In the genomic region with DNA sequence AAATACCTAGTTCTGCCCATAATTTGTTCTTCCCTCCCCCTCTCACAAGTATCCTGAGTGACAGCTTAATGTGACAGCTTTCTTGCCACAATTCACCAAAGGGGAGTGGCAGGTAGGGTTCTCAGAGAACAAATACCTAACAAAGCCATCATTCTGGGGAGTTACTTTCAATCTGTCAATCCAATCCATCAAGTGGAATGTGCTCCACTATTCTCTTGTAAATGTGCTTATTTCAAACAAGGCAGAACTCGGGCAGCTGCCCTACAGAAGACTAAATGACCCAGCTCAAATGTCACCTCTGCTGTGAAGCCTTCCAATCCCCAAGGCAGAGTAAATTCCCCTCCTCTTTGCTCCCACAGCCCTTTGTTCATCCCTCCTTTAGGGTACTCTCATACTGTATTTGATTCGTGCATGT, we compare ENCODE assay signal across 9 cellular contexts. TPM values are rescaled to one million over a fixed set of nuclear protein-coding genes. Genes with fewer than 3 reads are reported as not detected.
A peak's percentile ranks its signal among the peaks of the same experiment; 100 is the strongest.
DNase-seq lines count a peak whose midpoint lies in the region; ATAC-seq lines count a peak whose summit lies in the region.
"Had no signal": no experiment of that assay in that cellular context is flagged by ENCODE, and none has a peak within 500 bp of the region (broad histone marks: within the 10 kb centered on the region; RNA-seq: fewer than 3 reads in every experiment).

No MANE protein-coding gene starts in this region.

- no peak overlapping the region for H3K27ac Mint-ChIP-seq in activated naive CD8-positive, alpha-beta T cell treated with anti-CD3 and anti-CD28 coated beads for 36 hours

- no peaks in the 10 kb centered on the region for H3K9me3 Mint-ChIP-seq in activated naive CD8-positive, alpha-beta T cell treated with anti-CD3 and anti-CD28 coated beads for 36 hours

- H3K4me1 ChIP-seq in iPS-15b (ENCODE audit: control insufficient read depth, insufficient read depth, low read length): peaks cover 44% of the 10 kb centered on the region
- H3K4me1 ChIP-seq: adrenal gland had no signal

- peaks cover 9% of the 10 kb centered on the region for H3K27me3 Mint-ChIP-seq in activated naive CD8-positive, alpha-beta T cell treated with anti-CD3 and anti-CD28 coated beads for 36 hours

- ATAC-seq in HG02973 (IDR thresholded peaks at IDR 0.05; ENCODE audit: unreplicated experiment): no peak

- no peak overlapping the region for H3K9ac ChIP-seq in iPS-15b (ENCODE audit: low read depth, low read length)

- peak overlapping the region; percentile 13 for H3K4me3 ChIP-seq in iPS-15b (ENCODE audit: low read depth, low read length)
- H3K4me3 ChIP-seq: adrenal gland, hepatocyte had no signal

- no peaks in the 10 kb centered on the region for H3K27me3 ChIP-seq in iPS-15b (ENCODE audit: control insufficient read depth, insufficient read depth, low read length)
- H3K27me3 ChIP-seq: adrenal gland, hepatocyte had no signal

- H3K9me3 ChIP-seq in iPS-15b (ENCODE audit: control insufficient read depth, insufficient read depth, low read length): no peaks in the 10 kb centered on the region
- H3K9me3 ChIP-seq: adrenal gland had no signal

- no peaks in the 10 kb centered on the region for H3K36me3 Mint-ChIP-seq in activated naive CD8-positive, alpha-beta T cell treated with anti-CD3 and anti-CD28 coated beads for 36 hours

- H3K4me3 Mint-ChIP-seq in activated naive CD8-positive, alpha-beta T cell treated with anti-CD3 and anti-CD28 coated beads for 36 hours: no peak overlapping the region

- no peaks in the 10 kb centered on the region for H3K36me3 ChIP-seq in iPS-15b (ENCODE audit: control insufficient read depth, insufficient read depth, low read length)
- H3K36me3 ChIP-seq: adrenal gland had no signal

- H3K4me1 Mint-ChIP-seq in activated naive CD8-positive, alpha-beta T cell treated with anti-CD3 and anti-CD28 coated beads for 36 hours: no peaks in the 10 kb centered on the region

- H3K27ac ChIP-seq in temporal lobe (ENCODE audit: low read depth, low read length): peak overlapping the region; percentile 64
- H3K27ac ChIP-seq: adrenal gland had no signal

- DNase-seq in NCI-H1105 treated with DMSO at 0.1 percent for 48 hours (lab: John Stamatoyannopoulos, UW): peak; percentile 56
- peak; percentile 81 for DNase-seq in NCI-H774 (lab: John Stamatoyannopoulos, UW)
- DNase-seq in MV-4-11 (lab: John Stamatoyannopoulos, UW): no peak
- no peak for DNase-seq in activated naive CD8-positive, alpha-beta T cell treated with anti-CD3 and anti-CD28 coated beads for 36 hours
- DNase-seq: adrenal gland had no signal

RNA-seq across cellular contexts. Expression of gene LGR4, which starts 27.8 kb away (rescaled TPM):
- total RNA-seq in temporal lobe: 17.5 TPM
- under 1 TPM; 0.06 to 0.08 TPM for total RNA-seq in activated naive CD8-positive, alpha-beta T cell treated with anti-CD3 and anti-CD28 coated beads for 36 hours

Comparison
In these comparisons a context has a peak if more than half of its experiments do, and no peak if none do; other contexts are left out.
1. DNase-seq: peak in NCI-H1105 treated with DMSO at 0.1 percent for 48 hours (single experiment) and NCI-H774 (single experiment); none in MV-4-11 (single experiment) and activated naive CD8-positive, alpha-beta T cell treated with anti-CD3 and anti-CD28 coated beads for 36 hours (single experiment).
2. RNA of gene LGR4, which starts 27.8 kb away (total RNA-seq): 17.5 TPM in temporal lobe (single experiment); 0.06 to 0.08 TPM in activated naive CD8-positive, alpha-beta T cell treated with anti-CD3 and anti-CD28 coated beads for 36 hours; every median in the first group is over 10 times any median in the second.